In genomic region chr20:58712116-58712822, GRCh38 we compare ENCODE assay signal across 14 cellular contexts. TPM values are rescaled to one million over a fixed set of nuclear protein-coding genes. Genes with fewer than 3 reads are reported as not detected.
DNase-seq lines count a peak whose midpoint lies in the region; ATAC-seq and TF ChIP-seq lines count a peak whose summit lies in the region.
"Had no signal": no experiment of that assay in that cellular context is flagged by ENCODE, and none has a peak within 500 bp of the region (broad histone marks: within the 10 kb centered on the region; RNA-seq: fewer than 3 reads in every experiment).

No MANE protein-coding gene starts in this region.

- H3K4ac ChIP-seq in mesenchymal stem cell (ENCODE audit: low read depth in 1 of 2, low read length in 2 of 2): no peak overlapping the region

- H3K4me2 ChIP-seq in mesenchymal stem cell (ENCODE audit: low read length, poor library complexity, severe bottlenecking): no peak overlapping the region

- H3K9me3 ChIP-seq in right cardiac atrium (ENCODE audit: control insufficient read depth, low read length) (no peaks in the 10 kb centered on the region), RWPE2 (ENCODE audit: severe bottlenecking) (no peaks in the 10 kb centered on the region), mesenchymal stem cell (ENCODE audit: control insufficient read depth, low read length) (no peaks in the 10 kb centered on the region), transverse colon (no peaks in the 10 kb centered on the region)
- H3K9me3 ChIP-seq: gastroesophageal sphincter, ovary had no signal

- TF ChIP-seq EP300 in transverse colon (IDR thresholded peaks at IDR 0.05; ENCODE audit: low read depth): no peak

- no peaks in the 10 kb centered on the region for H3K79me1 ChIP-seq in mesenchymal stem cell (replicated peaks; ENCODE audit: low read length, poor library complexity, severe bottlenecking)

- H2BK15ac ChIP-seq in mesenchymal stem cell (ENCODE audit: low read depth, poor library complexity, severe bottlenecking): peak overlapping the region; percentile 35

- H3K4me3 ChIP-seq in right cardiac atrium (ENCODE audit: low read length) (no peak overlapping the region), RWPE2 (ENCODE audit: severe bottlenecking) (no peak overlapping the region), mesenchymal stem cell (ENCODE audit: insufficient read depth in 1 of 2, low read depth in 1 of 2, low read length in 2 of 2) (no peak overlapping the region), transverse colon (no peak overlapping the region)
- H3K4me3 ChIP-seq: gastroesophageal sphincter, ovary had no signal

- in situ Hi-C loops in transverse colon (cut with MboI; ENCODE audit: low pct_ligation_motif_present in 1 of 4, low pct_unique_long_range_greater_than_20kb in 1 of 4, low sequenced_read_pairs in 3 of 4): no loop called here

- no peak overlapping the region for H3K14ac ChIP-seq in mesenchymal stem cell (ENCODE audit: low read length in 2 of 2)

- peak in 2 of 3 donors; percentile 8 to 46 for DNase-seq in right cardiac atrium
- no peak for DNase-seq in cardiac septum (ENCODE audit: low spot score)
- peak; percentile 82 for DNase-seq in RWPE2 (ENCODE audit: low spot score)
- DNase-seq in mesenchymal stem cell: no peak
- DNase-seq in transverse colon: peak; percentile 5
- no peak for DNase-seq in NCI-H226
- DNase-seq: cerebellar nuclear complex, DMS79 treated with DMSO at 0.1 percent for 48 hours, IMR-90, NCI-H345 had no signal

- H2AFZ ChIP-seq in mesenchymal stem cell (ENCODE audit: low read depth, low read length): no peak overlapping the region

- no peak overlapping the region for H2BK5ac ChIP-seq in mesenchymal stem cell (ENCODE audit: low read depth, low read length, poor library complexity, severe bottlenecking)

- TF ChIP-seq CTCF in RWPE2 (IDR thresholded peaks at IDR 0.05; ENCODE audit: poor library complexity, severe bottlenecking) (no peak), transverse colon (IDR thresholded peaks at IDR 0.05) (no peak)

- no peak overlapping the region for H2BK120ac ChIP-seq in mesenchymal stem cell (ENCODE audit: low read depth, low read length)

- H2AK5ac ChIP-seq in mesenchymal stem cell (ENCODE audit: low read length, severe bottlenecking): no peak overlapping the region

- no peak overlapping the region for H3K18ac ChIP-seq in mesenchymal stem cell (ENCODE audit: low read depth in 1 of 2, low read length in 2 of 2)

- TF ChIP-seq POLR2A in transverse colon (IDR thresholded peaks at IDR 0.05) (no peak), GM18505 (IDR thresholded peaks at IDR 0.05; ENCODE audit: borderline replicate concordance, extremely low read depth, insufficient read depth, insufficient read length) (no peak)

- intact Hi-C loops in right cardiac atrium (cut with DNase I) (no loop called here), cardiac septum (cut with DNase I) (no loop called here), transverse colon (cut with DNase I; ENCODE audit: low total_unique reads) (no loop called here)

- no peak overlapping the region for H4K91ac ChIP-seq in mesenchymal stem cell (ENCODE audit: low read length)

- no peak overlapping the region for H3K23ac ChIP-seq in mesenchymal stem cell (ENCODE audit: low read length in 2 of 2)

- no peak overlapping the region for H4K8ac ChIP-seq in mesenchymal stem cell (ENCODE audit: low read length)

- H3K4me1 ChIP-seq in right cardiac atrium (ENCODE audit: control insufficient read depth, insufficient read depth, low read length) (no peaks in the 10 kb centered on the region), RWPE2 (ENCODE audit: insufficient read depth, poor library complexity, severe bottlenecking) (no peaks in the 10 kb centered on the region), mesenchymal stem cell (ENCODE audit: control insufficient read depth, insufficient read depth, low read depth, low read length) (peaks cover 16% of the 10 kb centered on the region), transverse colon (no peaks in the 10 kb centered on the region)
- H3K4me1 ChIP-seq: gastroesophageal sphincter had no signal

- WGBS in right cardiac atrium: 81% methylated on average over 23 of the region's 23 CpGs
- 90% methylated on average over 23 of the region's 23 CpGs for WGBS in mesenchymal stem cell
- 83 to 90% methylated on average over 4 to 23 of the region's 23 CpGs for WGBS in transverse colon (ENCODE audit: low coverage in 1 of 2), 2 donors

- ATAC-seq in right cardiac atrium (no peak), RWPE2 (ENCODE audit: low read depth) (no peak), HG03342 (IDR thresholded peaks at IDR 0.05; ENCODE audit: unreplicated experiment) (no peak), GM18505 (IDR thresholded peaks at IDR 0.05; ENCODE audit: unreplicated experiment) (no peak)
- ATAC-seq: gastroesophageal sphincter had no signal

- H3K9ac ChIP-seq in mesenchymal stem cell (ENCODE audit: low read length): no peak overlapping the region

- H3K27me3 ChIP-seq in right cardiac atrium (ENCODE audit: control insufficient read depth, insufficient read depth) (no peaks in the 10 kb centered on the region), RWPE2 (ENCODE audit: insufficient read depth, poor library complexity, severe bottlenecking) (no peaks in the 10 kb centered on the region), mesenchymal stem cell (ENCODE audit: control insufficient read depth in 1 of 2, insufficient read depth in 1 of 2, low read length in 2 of 2) (no peaks in the 10 kb centered on the region), transverse colon (no peaks in the 10 kb centered on the region)
- H3K27me3 ChIP-seq: gastroesophageal sphincter, ovary had no signal

- H3K36me3 ChIP-seq in RWPE2 (ENCODE audit: low read depth): no peaks in the 10 kb centered on the region
- peaks cover 9 to 28% of the 10 kb centered on the region in 2 experiments for H3K36me3 ChIP-seq in mesenchymal stem cell (ENCODE audit: control insufficient read depth in 1 of 2, insufficient read depth in 2 of 2, low read depth in 1 of 2, low read length in 2 of 2)
- H3K36me3 ChIP-seq in transverse colon: no peaks in the 10 kb centered on the region
- H3K36me3 ChIP-seq: ovary had no signal

- H3K27ac ChIP-seq in right cardiac atrium (ENCODE audit: low read length) (no peak overlapping the region), RWPE2 (ENCODE audit: poor library complexity, severe bottlenecking) (no peak overlapping the region), mesenchymal stem cell (ENCODE audit: low read length, poor library complexity, severe bottlenecking) (no peak overlapping the region), transverse colon (no peak overlapping the region)
- H3K27ac ChIP-seq: gastroesophageal sphincter, ovary had no signal

- no peak overlapping the region for H2BK12ac ChIP-seq in mesenchymal stem cell (ENCODE audit: low read length in 2 of 2)

RNA-seq across cellular contexts. Expression of gene NPEPL1, which starts 19.7 kb away (rescaled TPM):
- total RNA-seq in right cardiac atrium (10 to 100 TPM; 22.0 to 28.8 (median 23.0) TPM), cardiac septum (31.5 TPM), transverse colon (100 to 1,000 TPM in 1 of 4 donors, 10 to 100 TPM in 3; 33.3 to 109 (median 66.9) TPM)
- polyA plus RNA-seq in right cardiac atrium: 26.1 TPM
- polyA plus RNA-seq in mesenchymal stem cell (2013, experiment 1 of 2): 27.4 TPM
- polyA plus RNA-seq in mesenchymal stem cell (2013, experiment 2 of 2): 25.0 TPM

Comparison
In these comparisons a context has a peak if more than half of its experiments do, and no peak if none do; other contexts are left out.
1. DNase-seq: peak in right cardiac atrium (2 of 3), RWPE2 (single experiment) and transverse colon (single experiment); none in cardiac septum (single experiment), mesenchymal stem cell (single experiment) and NCI-H226 (single experiment).